In genomic region chr7:16078076-16078952, GRCh38 we compare ENCODE assay signal across 8 cellular contexts.
DNase-seq lines count a peak whose midpoint lies in the region; ATAC-seq and TF ChIP-seq lines count a peak whose summit lies in the region.

No MANE protein-coding gene starts in this region.

- DNase-seq in ACHN (peak; percentile 79), NCI-H128 (lab: John Stamatoyannopoulos, UW; ENCODE audit: unreplicated experiment) (peak; percentile 47), SK-N-MC (ENCODE audit: low read depth, low spot score) (peak; percentile 66), fibroblast of lung (ENCODE audit: low read depth in 2 of 2) (peak; percentile 55 to 80), non-pigmented ciliary epithelial cell (ENCODE audit: low read depth) (peak; percentile 35), GOT3 (lab: John Stamatoyannopoulos, UW) (no peak)

- H3K4me2 ChIP-seq in fibroblast of lung (ENCODE audit: extremely low read depth, insufficient read depth, low read length): no peak overlapping the region

- no peaks in the 10 kb centered on the region for H3K27me3 ChIP-seq in fibroblast of lung (ENCODE audit: control insufficient read depth, insufficient read depth, low read length)

- no peaks in the 10 kb centered on the region for H4K20me1 ChIP-seq in fibroblast of lung (ENCODE audit: control insufficient read depth, extremely low read depth, insufficient read depth, low read length)

- no peak overlapping the region for H3K4me3 ChIP-seq in SK-N-MC
- no peak overlapping the region for H3K4me3 ChIP-seq in fibroblast of lung (replicated peaks in 1 of 4; ENCODE audit: control extremely low read depth in 1 of 4, insufficient read depth in 1 of 4, low read depth in 3 of 4, low read length in 4 of 4)

- H3K27ac ChIP-seq in SK-N-MC: no peak overlapping the region
- no peak overlapping the region for H3K27ac ChIP-seq in fibroblast of lung (ENCODE audit: insufficient read depth, low read length)

- peak; percentile 71 for ATAC-seq in HG02623 (IDR thresholded peaks at IDR 0.05; ENCODE audit: unreplicated experiment)

- H3K4me1 ChIP-seq in fibroblast of lung (ENCODE audit: control insufficient read depth, extremely low read depth, insufficient read depth, low read length): no peaks in the 10 kb centered on the region

- TF ChIP-seq CTCF in GM12872 (IDR thresholded peaks at IDR 0.05; ENCODE audit: insufficient read depth, low read depth, low read length) (peak; percentile 61), fibroblast of lung (conservative IDR thresholded peaks at IDR 0.05 in 1 of 2, IDR thresholded peaks at IDR 0.05 in 1 of 2; ENCODE audit: low read depth in 1 of 2, low read length in 2 of 2) (peak; percentile 71 to 75)

- H3K9ac ChIP-seq in SK-N-MC (ENCODE audit: insufficient read length) (no peak overlapping the region), fibroblast of lung (ENCODE audit: insufficient read depth, low read length) (no peak overlapping the region)

- H3K9me3 ChIP-seq in SK-N-MC (ENCODE audit: low read depth, low read length): 0 out of 2 replicates have a peak, but pooled peaks cover 3% of the 10 kb centered on the region
- no peaks in the 10 kb centered on the region for H3K9me3 ChIP-seq in fibroblast of lung (ENCODE audit: control insufficient read depth, insufficient read depth, low read depth, low read length)

- no peak overlapping the region for H2AFZ ChIP-seq in fibroblast of lung (ENCODE audit: low read length)

- in situ Hi-C loops in ACHN (cut with HindIII; ENCODE audit: low pct_ligation_motif_present, low pct_unique_long_range_greater_than_20kb, low sequenced_read_pairs): no loop called here

- H3K79me2 ChIP-seq in fibroblast of lung (ENCODE audit: control insufficient read depth, insufficient read depth, low read length): no peaks in the 10 kb centered on the region

- H3K36me3 ChIP-seq in SK-N-MC (ENCODE audit: insufficient read depth, low read length): no peaks in the 10 kb centered on the region
- no peaks in the 10 kb centered on the region for H3K36me3 ChIP-seq in fibroblast of lung (ENCODE audit: control insufficient read depth, insufficient read depth, low read length)
